Comparison of ENCODE assay signal across 7 cellular contexts in the genomic region with DNA sequence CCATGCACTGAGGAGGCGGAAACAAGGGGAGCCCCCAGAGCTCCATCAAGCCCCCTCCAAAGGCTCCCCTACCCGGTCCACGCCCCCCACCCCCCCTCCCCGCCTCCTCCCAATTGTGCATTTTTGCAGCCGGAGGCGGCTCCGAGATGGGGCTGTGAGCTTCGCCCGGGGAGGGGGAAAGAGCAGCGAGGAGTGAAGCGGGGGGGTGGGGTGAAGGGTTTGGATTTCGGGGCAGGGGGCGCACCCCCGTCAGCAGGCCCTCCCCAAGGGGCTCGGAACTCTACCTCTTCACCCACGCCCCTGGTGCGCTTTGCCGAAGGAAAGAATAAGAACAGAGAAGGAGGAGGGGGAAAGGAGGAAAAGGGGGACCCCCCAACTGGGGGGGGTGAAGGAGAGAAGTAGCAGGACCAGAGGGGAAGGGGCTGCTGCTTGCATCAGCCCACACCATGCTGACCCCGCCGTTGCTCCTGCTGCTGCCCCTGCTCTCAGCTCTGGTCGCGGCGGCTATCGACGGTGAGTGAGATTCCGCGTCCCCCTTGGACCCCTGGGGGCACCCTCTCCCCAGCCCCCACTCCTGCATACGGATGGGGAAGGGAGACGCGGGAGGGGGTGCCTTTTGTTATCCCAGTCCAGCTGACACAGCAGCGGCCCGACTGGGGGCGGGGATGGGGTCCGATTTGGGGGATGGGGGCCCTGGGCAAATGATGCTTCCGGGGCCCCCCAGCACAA. TPM values are rescaled to one million over a fixed set of nuclear protein-coding genes. Genes with fewer than 3 reads are reported as not detected.
DNase-seq lines count a peak whose midpoint lies in the region; ATAC-seq, FAIRE-seq and TF ChIP-seq lines count a peak whose summit lies in the region.

No MANE protein-coding gene starts in this region.

- H3K27me3 Mint-ChIP-seq in HFFc6 (ENCODE audit: insufficient read depth) (peaks cover 2% of the 10 kb centered on the region), activated B cell treated with CpG ODN at 0.5 μM for 24 hours (peaks cover 6% of the 10 kb centered on the region)

- POLR2A ChIA-PET in activated B cell treated with CpG ODN at 0.5 μM for 24 hours (lab: Charles Lee) = interaction anchor here (0.6 to 2.5 kb wide), 19 partner anchors 17 to 659 kb away, joined by 3 to 46 read pairs (median 4); partner anchors contain the start of genes NACA, NEMP1, RBMS2 and SHMT2

- H3K27ac Mint-ChIP-seq in HFFc6 = peak overlapping the region; percentile 20
- no peak overlapping the region for H3K27ac Mint-ChIP-seq in activated B cell treated with CpG ODN at 0.5 μM for 24 hours

- H3K4me1 Mint-ChIP-seq in HFFc6 (ENCODE audit: low read depth) (peaks cover 61% of the 10 kb centered on the region), activated B cell treated with CpG ODN at 0.5 μM for 24 hours (peaks cover 13% of the 10 kb centered on the region)

- H3K36me3 Mint-ChIP-seq in HFFc6 (ENCODE audit: low read depth) (peaks cover 24% of the 10 kb centered on the region), activated B cell treated with CpG ODN at 0.5 μM for 24 hours (ENCODE audit: low read depth) (no peaks in the 10 kb centered on the region)

- intact Hi-C loops in activated B cell treated with CpG ODN at 0.5 μM for 24 hours (cut with micrococcal nuclease) = loop anchor here (1.0 to 10.0 kb wide), 2 partner anchors 115 to 326 kb away; partner anchors contain the start of genes GLI1 and INHBE

- peak overlapping the region; percentile 83 for H3K4me3 ChIP-seq in iPS-11a (ENCODE audit: low read depth, low read length)
- peak overlapping the region; percentile 46 to 82 (median 62) for H3K4me3 ChIP-seq in skin epidermis

- no peak for TF ChIP-seq POLR2A in GM12892 (IDR thresholded peaks at IDR 0.05; ENCODE audit: low read depth, low read length)

- no peak for DNase-seq in HFFc6
- DNase-seq in activated B cell treated with CpG ODN at 0.5 μM for 24 hours = no peak
- no peak for DNase-seq in hepatic stellate cell (ENCODE audit: low spot score)
- DNase-seq in DMS79 (lab: John Stamatoyannopoulos, UW) = no peak
- DNase-seq in GM12892 (ENCODE audit: insufficient read length) = no peak

- no peak for ATAC-seq in activated B cell treated with CpG ODN at 0.5 μM for 24 hours (ENCODE audit: low read depth)

- H3K4me3 Mint-ChIP-seq in HFFc6 (peak overlapping the region; percentile 96), activated B cell treated with CpG ODN at 0.5 μM for 24 hours (peak overlapping the region; percentile 87)

- H3K9me3 Mint-ChIP-seq in HFFc6 (no peaks in the 10 kb centered on the region), activated B cell treated with CpG ODN at 0.5 μM for 24 hours (peaks cover 2% of the 10 kb centered on the region)

- CTCF ChIA-PET in activated B cell treated with CpG ODN at 0.5 μM for 24 hours (lab: Charles Lee) = interaction anchor here (0.8 to 1.8 kb wide), 5 partner anchors 8 to 68 kb away, joined by 3 to 6 read pairs (median 4); no protein-coding TSS in a partner anchor

- peak overlapping the region; percentile 17 to 97 (median 92) for H3K27ac ChIP-seq in skin epidermis

- no peak for FAIRE-seq in GM12892 (lab: Jason Lieb, UNC)

- no peak for TF ChIP-seq CTCF in HFFc6 (IDR thresholded peaks at IDR 0.05)
- no peak for TF ChIP-seq CTCF in activated B cell treated with CpG ODN at 0.5 μM for 24 hours (IDR thresholded peaks at IDR 0.05)

RNA-seq across cellular contexts. Expression of gene LRP1, which starts 0.4 kb away (rescaled TPM):
- total RNA-seq in HFFc6 (2021; fragmentation: NEBNext Ultra II Directional; extraction: Animal tissue kit (Norgen Biotek cat#: 25700)) = 100 to 1,000 TPM; 187 to 332 (median 201) TPM
- total RNA-seq in activated B cell treated with CpG ODN at 0.5 μM for 24 hours = 0.56 and 0.95 TPM in 2 replicates
- 0.34 TPM for polyA plus RNA-seq in GM12892 (2012; ENCODE audit: missing spikeins)

RNA-seq across cellular contexts. Expression of gene STAT6, which starts 17.5 kb away (rescaled TPM):
- total RNA-seq in HFFc6 (2021; fragmentation: NEBNext Ultra II Directional; extraction: Animal tissue kit (Norgen Biotek cat#: 25700)) = 100 to 1,000 TPM in 1 of 6 experiments, 10 to 100 TPM in 5; 83.7 to 102 (median 93.5) TPM
- 635 and 745 TPM in 2 replicates for total RNA-seq in activated B cell treated with CpG ODN at 0.5 μM for 24 hours
- 129 TPM for polyA plus RNA-seq in GM12892 (2012; ENCODE audit: missing spikeins)

RNA-seq across cellular contexts. Expression of gene LRP1-AS, which starts 18.7 kb away (rescaled TPM):
- not detected for total RNA-seq in HFFc6 (2021; fragmentation: NEBNext Ultra II Directional; extraction: Animal tissue kit (Norgen Biotek cat#: 25700))
- total RNA-seq in activated B cell treated with CpG ODN at 0.5 μM for 24 hours = not detected in 2 replicates
- not detected for polyA plus RNA-seq in GM12892 (2012; ENCODE audit: missing spikeins)

RNA-seq across cellular contexts. Expression of gene NAB2, which starts 39.8 kb away (rescaled TPM):
- total RNA-seq in HFFc6 (2021; fragmentation: NEBNext Ultra II Directional; extraction: Animal tissue kit (Norgen Biotek cat#: 25700)) = 10 to 100 TPM; 37.9 to 48.1 (median 44.8) TPM
- 20.4 and 22.1 TPM in 2 replicates for total RNA-seq in activated B cell treated with CpG ODN at 0.5 μM for 24 hours
- 15.5 TPM for polyA plus RNA-seq in GM12892 (2012; ENCODE audit: missing spikeins)

RNA-seq across cellular contexts. Expression of gene NEMP1, which starts 50.1 kb away (rescaled TPM):
- total RNA-seq in HFFc6 (2021; fragmentation: NEBNext Ultra II Directional; extraction: Animal tissue kit (Norgen Biotek cat#: 25700)) = 10 to 100 TPM; 13.0 to 22.1 (median 20.7) TPM
- 23.0 and 27.6 TPM in 2 replicates for total RNA-seq in activated B cell treated with CpG ODN at 0.5 μM for 24 hours
- 13.9 TPM for polyA plus RNA-seq in GM12892 (2012; ENCODE audit: missing spikeins)

Comparison
In these comparisons a context has a peak if more than half of its experiments do, and no peak if none do; other contexts are left out.
1. RNA of gene LRP1, which starts 0.4 kb away (total RNA-seq): 187 to 332 TPM in HFFc6; 0.56 to 0.95 TPM in activated B cell treated with CpG ODN at 0.5 μM for 24 hours; every median in the first group is over 10 times any median in the second.